Comparison of ENCODE assay signal across 10 cellular contexts in genomic region chr2:202064206-202064880, GRCh38. TPM values are rescaled to one million over a fixed set of nuclear protein-coding genes. Genes with fewer than 3 reads are reported as not detected.
DNase-seq lines count a peak whose midpoint lies in the region; ATAC-seq, FAIRE-seq and TF ChIP-seq lines count a peak whose summit lies in the region.
"Had no signal": no experiment of that assay in that cellular context is flagged by ENCODE, and none has a peak within 500 bp of the region (broad histone marks: within the 10 kb centered on the region; RNA-seq: fewer than 3 reads in every experiment).

No MANE protein-coding gene starts in this region.

- no peaks in the 10 kb centered on the region for H3K36me3 ChIP-seq in left ventricle myocardium inferior
- H3K36me3 ChIP-seq in small intestine (ENCODE audit: control insufficient read depth in 2 of 2, insufficient read depth in 2 of 2, low read length in 2 of 2): no peaks in the 10 kb centered on the region
- H3K36me3 ChIP-seq in effector memory CD4-positive, alpha-beta T cell (ENCODE audit: control insufficient read depth, insufficient read depth, low read length): no peaks in the 10 kb centered on the region

- no peaks in the 10 kb centered on the region for H3K27me3 ChIP-seq in left ventricle myocardium inferior (ENCODE audit: low read depth)
- H3K27me3 ChIP-seq in small intestine (ENCODE audit: control insufficient read depth in 2 of 2, insufficient read depth in 2 of 2, low read length in 2 of 2): no peaks in the 10 kb centered on the region
- no peaks in the 10 kb centered on the region for H3K27me3 ChIP-seq in effector memory CD4-positive, alpha-beta T cell (replicated peaks; ENCODE audit: control insufficient read depth, insufficient read depth, low read length, poor library complexity, severe bottlenecking)

- no peak for TF ChIP-seq CTCF in left ventricle myocardium inferior (IDR thresholded peaks at IDR 0.05; ENCODE audit: borderline replicate concordance)

- DNase-seq in NCI-H1092 treated with DMSO at 0.1 percent for 48 hours (lab: John Stamatoyannopoulos, UW): peak; percentile 4
- no peak for DNase-seq in NCI-H1092 (lab: John Stamatoyannopoulos, UW)
- peak; percentile 11 for DNase-seq in T1000 (lab: John Stamatoyannopoulos, UW)
- no peak for DNase-seq in left ventricle myocardium inferior
- peak; percentile 5 for DNase-seq in small intestine
- no peak for DNase-seq in effector memory CD4-positive, alpha-beta T cell
- DNase-seq: 8988T; activated naive CD4-positive, alpha-beta T cell treated with anti-CD3 and anti-CD28 coated beads, Interleukin-2, amount 50 U/mL, for 16 hours had no signal

- intact Hi-C loops in left ventricle myocardium inferior (cut with micrococcal nuclease): no loop called here

- ATAC-seq in GM18505 (IDR thresholded peaks at IDR 0.05; ENCODE audit: unreplicated experiment): no peak
- no peak for ATAC-seq in GM18502 (IDR thresholded peaks at IDR 0.05; ENCODE audit: poor library complexity, unreplicated experiment)

- H3K9me3 ChIP-seq in left ventricle myocardium inferior (replicated peaks): no peaks in the 10 kb centered on the region
- H3K9me3 ChIP-seq in small intestine (ENCODE audit: control insufficient read depth, low read depth): no peaks in the 10 kb centered on the region
- no peaks in the 10 kb centered on the region for H3K9me3 ChIP-seq in effector memory CD4-positive, alpha-beta T cell (ENCODE audit: control insufficient read depth, low read length)

- H3K4me3 ChIP-seq in left ventricle myocardium inferior: no peak overlapping the region
- no peak overlapping the region for H3K4me3 ChIP-seq in small intestine (ENCODE audit: low read depth in 1 of 2, low read length in 2 of 2)
- H3K4me3 ChIP-seq in effector memory CD4-positive, alpha-beta T cell (ENCODE audit: insufficient read depth, low read depth, low read length, poor library complexity, severe bottlenecking): no peak overlapping the region

- FAIRE-seq in small intestine (lab: Jason Lieb, UNC): no peak

- H3K4me1 ChIP-seq in left ventricle myocardium inferior (peaks cover 14% of the 10 kb centered on the region), small intestine (ENCODE audit: control insufficient read depth in 2 of 2, insufficient read depth in 1 of 2, low read depth in 1 of 2, low read length in 1 of 2) (no peaks in the 10 kb centered on the region)
- H3K4me1 ChIP-seq in effector memory CD4-positive, alpha-beta T cell (ENCODE audit: control insufficient read depth, insufficient read depth, low read length, poor library complexity, severe bottlenecking): no peaks in the 10 kb centered on the region

- 27 to 32% (median 27%) methylated on average over 3 of the region's 3 CpGs for WGBS in small intestine, 3 donors

- no peak for TF ChIP-seq POLR2A in GM18505 (IDR thresholded peaks at IDR 0.05; ENCODE audit: borderline replicate concordance, extremely low read depth, insufficient read depth, insufficient read length)

- H3K27ac ChIP-seq in left ventricle myocardium inferior (replicated peaks) (peak overlapping the region; percentile 30), small intestine (ENCODE audit: low read depth in 1 of 2, low read length in 1 of 2) (no peak overlapping the region)
- no peak overlapping the region for H3K27ac ChIP-seq in effector memory CD4-positive, alpha-beta T cell (ENCODE audit: insufficient read depth, low read length, poor library complexity, severe bottlenecking)

RNA-seq across cellular contexts. Expression of gene KIAA2012, which starts 8.7 kb away (rescaled TPM):
- total RNA-seq in left ventricle myocardium inferior: not detected
- under 1 TPM in 1 of 3 donors, not detected in 2; 0.07 TPM for polyA plus RNA-seq in small intestine

RNA-seq across cellular contexts. Expression of gene FZD7, which starts 30.7 kb away (rescaled TPM):
- total RNA-seq in left ventricle myocardium inferior: 35.2 TPM
- 10 to 100 TPM in 1 of 3 donors, 1 to 10 TPM in 2; 1.6 to 10.9 (median 1.6) TPM for polyA plus RNA-seq in small intestine

Comparison
In these comparisons a context has a peak if more than half of its experiments do, and no peak if none do; other contexts are left out.
1. DNase-seq: peak in NCI-H1092 treated with DMSO at 0.1 percent for 48 hours (single experiment), T1000 (single experiment) and small intestine (single experiment); none in NCI-H1092 (single experiment), left ventricle myocardium inferior (single experiment) and effector memory CD4-positive, alpha-beta T cell (0 of 3).